Comparison of ENCODE assay signal across 8 cellular contexts in the genomic region with DNA sequence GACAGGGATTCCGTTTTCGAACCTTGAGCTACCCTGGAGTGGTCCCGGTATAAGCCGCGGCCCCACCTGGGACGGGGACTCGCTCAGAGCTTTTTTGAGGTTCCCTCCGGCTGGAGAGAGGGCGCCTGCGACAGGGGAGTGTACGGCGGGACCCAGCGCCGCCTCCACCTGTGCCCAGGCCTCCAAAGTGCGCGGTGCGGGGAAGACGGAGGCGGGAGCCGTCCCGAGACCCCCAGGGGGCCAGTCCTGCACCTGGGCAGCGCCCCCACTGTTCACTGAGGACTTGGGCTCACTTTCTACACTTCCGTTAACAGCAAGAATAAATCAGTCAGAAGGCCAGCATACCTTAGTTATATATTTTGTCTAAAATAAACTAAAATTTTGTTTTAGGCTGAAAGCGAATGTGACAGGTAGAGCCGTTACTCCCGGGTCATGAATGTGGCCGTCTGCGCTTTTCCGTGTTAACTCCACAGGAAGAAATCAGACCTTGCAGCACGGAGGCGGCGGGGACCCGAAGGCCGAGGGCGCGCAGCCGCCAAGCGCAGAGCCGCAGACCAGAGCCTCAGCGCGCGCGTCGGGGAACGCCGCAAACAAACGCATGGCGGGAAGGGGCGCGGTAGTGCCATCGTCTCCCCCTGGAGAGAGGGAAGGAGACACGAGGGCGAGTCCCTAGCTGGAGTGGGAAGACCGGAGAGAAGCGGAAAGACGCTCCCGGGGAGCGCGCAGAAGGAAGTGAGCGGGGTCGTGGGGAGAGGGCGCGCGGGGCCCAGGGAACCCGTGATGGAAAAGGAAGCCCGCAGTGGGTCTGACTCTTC.
DNase-seq lines count a peak whose midpoint lies in the region; ATAC-seq and TF ChIP-seq lines count a peak whose summit lies in the region.

No MANE protein-coding gene starts in this region.

- H3K4me2 ChIP-seq in parathyroid adenoma (ENCODE audit: low read length) = peak overlapping the region; percentile 83

- H3K4me3 Mint-ChIP-seq in activated T-cell treated with anti-CD3 and anti-CD28 coated beads, Interleukin-2, amount 50 U/mL, for 24 hours = peak overlapping the region; percentile 88

- peaks cover 55% of the 10 kb centered on the region for H3K4me1 Mint-ChIP-seq in activated T-cell treated with anti-CD3 and anti-CD28 coated beads, Interleukin-2, amount 50 U/mL, for 24 hours (ENCODE audit: low read depth)

- H3K4me1 ChIP-seq in parathyroid adenoma = peaks cover 7% of the 10 kb centered on the region

- no peaks in the 10 kb centered on the region for H3K9me3 ChIP-seq in parathyroid adenoma (ENCODE audit: control insufficient read depth, low read length)

- H2AFZ ChIP-seq in parathyroid adenoma = peak overlapping the region; percentile 95

- H3K79me2 ChIP-seq in parathyroid adenoma = no peaks in the 10 kb centered on the region

- peak overlapping the region; percentile 85 for H3K27ac ChIP-seq in parathyroid adenoma

- H3K27ac Mint-ChIP-seq in activated T-cell treated with anti-CD3 and anti-CD28 coated beads, Interleukin-2, amount 50 U/mL, for 24 hours = peak overlapping the region; percentile 96

- H3K4me3 ChIP-seq in foreskin fibroblast (ENCODE audit: low read depth in 1 of 2, low read length in 2 of 2) (peak overlapping the region; percentile 58 to 92), parathyroid adenoma (ENCODE audit: low read depth, low read length) (peak overlapping the region; percentile 63)

- H3K27me3 ChIP-seq in parathyroid adenoma (ENCODE audit: control insufficient read depth, insufficient read depth, low read length) = no peaks in the 10 kb centered on the region

- no peak for DNase-seq in activated T-cell treated with anti-CD3 and anti-CD28 coated beads, Interleukin-2, amount 50 U/mL, for 24 hours
- peak in 1 of 2 donors; percentile 68 for DNase-seq in foreskin fibroblast
- no peak for DNase-seq in AG08396 (ENCODE audit: low spot score)

- TF ChIP-seq CTCF in foreskin fibroblast (IDR thresholded peaks at IDR 0.05; ENCODE audit: low read depth, low read length) = peak; percentile 19
- TF ChIP-seq CTCF in parathyroid adenoma (IDR thresholded peaks at IDR 0.05) = no peak

- no peaks in the 10 kb centered on the region for H3K36me3 ChIP-seq in parathyroid adenoma (ENCODE audit: control insufficient read depth, insufficient read depth, low read length)

- H3K36me3 Mint-ChIP-seq in activated T-cell treated with anti-CD3 and anti-CD28 coated beads, Interleukin-2, amount 50 U/mL, for 24 hours (ENCODE audit: low read depth) = peaks cover 34% of the 10 kb centered on the region

- no peaks in the 10 kb centered on the region for H3K27me3 Mint-ChIP-seq in activated T-cell treated with anti-CD3 and anti-CD28 coated beads, Interleukin-2, amount 50 U/mL, for 24 hours

- H3K9me3 Mint-ChIP-seq in activated T-cell treated with anti-CD3 and anti-CD28 coated beads, Interleukin-2, amount 50 U/mL, for 24 hours = no peaks in the 10 kb centered on the region

- no peak overlapping the region for H3K9ac ChIP-seq in parathyroid adenoma

- ATAC-seq in GM19397 (IDR thresholded peaks at IDR 0.05; ENCODE audit: unreplicated experiment) = peak; percentile 6
- peak; percentile 6 for ATAC-seq in HG03571 (IDR thresholded peaks at IDR 0.05; ENCODE audit: unreplicated experiment)
- no peak for ATAC-seq in HG03469 (IDR thresholded peaks at IDR 0.05; ENCODE audit: unreplicated experiment)
- ATAC-seq in GM21367 (IDR thresholded peaks at IDR 0.05; ENCODE audit: unreplicated experiment) = no peak

Comparison
In these comparisons a context has a peak if more than half of its experiments do, and no peak if none do; other contexts are left out.
1. ATAC-seq: peak in GM19397 (single experiment) and HG03571 (single experiment); none in HG03469 (single experiment) and GM21367 (single experiment).